In the genomic region with DNA sequence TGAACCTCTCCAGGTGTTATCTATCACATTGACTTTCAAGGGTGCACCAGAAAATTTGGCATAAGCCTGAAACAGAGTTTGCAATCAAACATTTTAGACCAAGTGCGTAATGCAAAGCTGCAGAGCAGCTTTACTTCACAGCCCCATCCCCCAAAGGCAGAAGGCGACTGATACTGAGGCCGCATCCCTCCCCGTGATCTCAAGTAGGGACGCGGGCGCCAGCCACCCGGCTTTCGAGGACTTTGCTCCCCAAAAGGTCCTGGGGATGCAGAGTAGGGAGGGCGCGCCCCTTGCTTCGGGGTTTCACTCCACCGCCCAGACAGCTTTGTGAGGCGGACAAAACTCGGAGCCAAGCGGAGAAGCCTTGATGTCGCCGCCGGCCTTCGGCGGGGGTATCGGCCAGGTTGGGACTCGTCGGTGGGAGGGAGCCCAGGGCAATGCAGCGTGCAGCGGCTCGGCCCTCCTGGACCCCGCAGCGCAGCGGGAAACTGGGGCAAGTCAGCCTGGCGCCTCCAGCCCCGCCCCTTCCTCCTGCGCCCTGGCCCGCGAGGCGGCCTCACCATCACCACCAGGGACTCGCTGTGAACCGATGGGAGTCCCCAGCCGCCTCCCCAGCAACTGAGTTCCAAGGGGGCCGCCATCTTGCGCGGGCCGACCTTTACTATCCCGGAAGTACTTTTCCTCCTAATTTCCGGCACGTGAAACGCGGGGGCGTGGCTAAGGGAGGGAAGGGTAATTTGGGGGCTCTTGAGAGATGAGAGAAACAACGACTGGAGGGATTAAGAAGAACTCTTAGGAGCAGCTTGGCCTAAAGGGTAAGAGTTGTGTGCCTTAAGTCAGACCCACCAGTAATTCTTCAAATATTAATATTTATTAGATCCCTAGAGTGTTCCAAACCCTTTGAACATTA, we compare ENCODE assay signal across 1 cellular context.
TF ChIP-seq lines count a peak whose summit lies in the region.

A gene with protein sequence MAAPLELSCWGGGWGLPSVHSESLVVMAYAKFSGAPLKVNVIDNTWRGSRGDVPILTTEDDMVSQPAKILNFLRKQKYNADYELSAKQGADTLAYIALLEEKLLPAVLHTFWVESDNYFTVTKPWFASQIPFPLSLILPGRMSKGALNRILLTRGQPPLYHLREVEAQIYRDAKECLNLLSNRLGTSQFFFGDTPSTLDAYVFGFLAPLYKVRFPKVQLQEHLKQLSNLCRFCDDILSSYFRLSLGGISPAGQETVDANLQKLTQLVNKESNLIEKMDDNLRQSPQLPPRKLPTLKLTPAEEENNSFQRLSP (minus strand): TSS at position 665 of the 910 bp plus-strand sequence. CDS start 24 bp downstream, at position 641.

TF ChIP-seq in IMR-90, 13 proteins besides CTCF, POLR2A, EP300 and RAD21:
- TF ChIP-seq FOS (IDR thresholded peaks at IDR 0.05; ENCODE audit: low read depth, low read length): no peak
- TF ChIP-seq, protein P1, sequence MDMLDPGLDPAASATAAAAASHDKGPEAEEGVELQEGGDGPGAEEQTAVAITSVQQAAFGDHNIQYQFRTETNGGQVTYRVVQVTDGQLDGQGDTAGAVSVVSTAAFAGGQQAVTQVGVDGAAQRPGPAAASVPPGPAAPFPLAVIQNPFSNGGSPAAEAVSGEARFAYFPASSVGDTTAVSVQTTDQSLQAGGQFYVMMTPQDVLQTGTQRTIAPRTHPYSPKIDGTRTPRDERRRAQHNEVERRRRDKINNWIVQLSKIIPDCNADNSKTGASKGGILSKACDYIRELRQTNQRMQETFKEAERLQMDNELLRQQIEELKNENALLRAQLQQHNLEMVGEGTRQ (IDR thresholded peaks at IDR 0.05; ENCODE audit: low read depth, low read length): peak; percentile 77
- no peak for TF ChIP-seq RFX5 (IDR thresholded peaks at IDR 0.05; ENCODE audit: low read depth, low read length)
- no peak for TF ChIP-seq SMC3 (IDR thresholded peaks at IDR 0.05; ENCODE audit: low read depth, low read length)
- TF ChIP-seq CHD1 (IDR thresholded peaks at IDR 0.05; ENCODE audit: low read depth, low read length): no peak
- peak; percentile 42; the same call in 1 of the 2 replicates for TF ChIP-seq MXI1 (IDR thresholded peaks at IDR 0.05; ENCODE audit: borderline replicate concordance, low read depth, low read length)
- TF ChIP-seq RCOR1 (IDR thresholded peaks at IDR 0.05; ENCODE audit: insufficient replicate concordance, low read length): no peak
- 0 out of 2 replicates have a peak, but pooled peaks have one; percentile 12 for TF ChIP-seq MAZ (IDR thresholded peaks at IDR 0.05; ENCODE audit: borderline replicate concordance, low read depth, low read length)
- TF ChIP-seq, protein P2, sequence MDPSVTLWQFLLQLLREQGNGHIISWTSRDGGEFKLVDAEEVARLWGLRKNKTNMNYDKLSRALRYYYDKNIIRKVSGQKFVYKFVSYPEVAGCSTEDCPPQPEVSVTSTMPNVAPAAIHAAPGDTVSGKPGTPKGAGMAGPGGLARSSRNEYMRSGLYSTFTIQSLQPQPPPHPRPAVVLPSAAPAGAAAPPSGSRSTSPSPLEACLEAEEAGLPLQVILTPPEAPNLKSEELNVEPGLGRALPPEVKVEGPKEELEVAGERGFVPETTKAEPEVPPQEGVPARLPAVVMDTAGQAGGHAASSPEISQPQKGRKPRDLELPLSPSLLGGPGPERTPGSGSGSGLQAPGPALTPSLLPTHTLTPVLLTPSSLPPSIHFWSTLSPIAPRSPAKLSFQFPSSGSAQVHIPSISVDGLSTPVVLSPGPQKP (IDR thresholded peaks at IDR 0.05; ENCODE audit: borderline replicate concordance, low read depth, low read length): no peak
- no peak for TF ChIP-seq CEBPB (IDR thresholded peaks at IDR 0.05; ENCODE audit: low read depth, low read length)
- TF ChIP-seq MAFK (IDR thresholded peaks at IDR 0.05; ENCODE audit: low read depth, low read length): no peak
- TF ChIP-seq NFE2L2 (IDR thresholded peaks at IDR 0.05; ENCODE audit: low read depth, low read length): no peak
- TF ChIP-seq BHLHE40 (IDR thresholded peaks at IDR 0.05; ENCODE audit: low read depth, low read length): peak; percentile 91
